ENCODE assay signal across 10 cellular contexts in genomic region chr20:10863337-10864060, GRCh38.
DNase-seq lines count a peak whose midpoint lies in the region; ATAC-seq and TF ChIP-seq lines count a peak whose summit lies in the region.
"Had no signal": no experiment of that assay in that cellular context is flagged by ENCODE, and none has a peak within 500 bp of the region (broad histone marks: within the 10 kb centered on the region; RNA-seq: fewer than 3 reads in every experiment).

No MANE protein-coding gene starts in this region.

- POLR2A ChIA-PET in OCI-LY7 (lab: Charles Lee) = no interaction called here

- H3K36me3 ChIP-seq in osteoblast (ENCODE audit: insufficient read depth, low read length) = no peaks in the 10 kb centered on the region
- H3K36me3 ChIP-seq in OCI-LY7 (ENCODE audit: insufficient read depth, low read length) = no peaks in the 10 kb centered on the region
- H3K36me3 ChIP-seq in prostate gland = no peaks in the 10 kb centered on the region

- 50% methylated on average over 6 of the region's 6 CpGs for WGBS in prostate gland

- H3K27ac ChIP-seq in osteoblast (ENCODE audit: low read depth, low read length) = peak overlapping the region; percentile 19
- H3K27ac ChIP-seq in OCI-LY7 (ENCODE audit: low read depth, low read length, poor library complexity, severe bottlenecking) = no peak overlapping the region
- H3K27ac ChIP-seq in prostate gland = no peak overlapping the region

- CTCF ChIA-PET in OCI-LY7 (lab: Charles Lee; ENCODE audit: unreplicated experiment) = no interaction called here

- no peaks in the 10 kb centered on the region for H3K27me3 ChIP-seq in osteoblast (ENCODE audit: insufficient read depth, low read length)
- H3K27me3 ChIP-seq in prostate gland (replicated peaks; ENCODE audit: insufficient read depth) = no peaks in the 10 kb centered on the region

- TF ChIP-seq POLR2A in prostate gland (IDR thresholded peaks at IDR 0.05) = no peak

- H3K79me2 ChIP-seq in osteoblast (ENCODE audit: insufficient read depth, low read length) = no peaks in the 10 kb centered on the region
- H3K79me2 ChIP-seq in OCI-LY7 (ENCODE audit: insufficient read depth, low read depth, low read length) = no peaks in the 10 kb centered on the region

- H3K4me2 ChIP-seq in osteoblast (ENCODE audit: insufficient read depth, low read length) = peak overlapping the region; percentile 65
- no peak overlapping the region for H3K4me2 ChIP-seq in OCI-LY7 (ENCODE audit: low read length)

- peaks cover 20% of the 10 kb centered on the region for H3K4me1 ChIP-seq in osteoblast (ENCODE audit: insufficient read depth, low read length)
- no peaks in the 10 kb centered on the region for H3K4me1 ChIP-seq in OCI-LY7 (ENCODE audit: insufficient read depth, low read length, poor library complexity, severe bottlenecking)
- H3K4me1 ChIP-seq in prostate gland (replicated peaks) = no peaks in the 10 kb centered on the region

- DNase-seq in Ammon's horn (ENCODE audit: low spot score) = peak; percentile 18
- peak; percentile 80 for DNase-seq in RPMI7951 (ENCODE audit: low read depth)
- peak; percentile 86 for DNase-seq in fibroblast of mammary gland (ENCODE audit: low read depth)
- DNase-seq in osteoblast (ENCODE audit: insufficient read length, low spot score, missing footprints) = no peak
- no peak for DNase-seq in OCI-LY7 (ENCODE audit: low spot score)
- no peak for DNase-seq in prostate gland (ENCODE audit: low spot score)
- no peak for DNase-seq in NCI-H2227 treated with DMSO at 0.1 percent for 48 hours (lab: John Stamatoyannopoulos, UW)
- DNase-seq: DMS 273 treated with DMSO at 0.1 percent for 48 hours, NCI-H1105 had no signal

- no peak overlapping the region for H3K4me3 ChIP-seq in fibroblast of mammary gland (ENCODE audit: control insufficient read depth, low read depth, low read length)
- peak overlapping the region; percentile 26 for H3K4me3 ChIP-seq in osteoblast (ENCODE audit: insufficient read depth, low read length)
- H3K4me3 ChIP-seq in OCI-LY7 (ENCODE audit: low read depth, low read length, poor library complexity, severe bottlenecking) = no peak overlapping the region
- no peak overlapping the region for H3K4me3 ChIP-seq in prostate gland

- intact Hi-C loops in OCI-LY7 (cut with micrococcal nuclease; ENCODE audit: unreplicated experiment) = no loop called here
- intact Hi-C loops in prostate gland (cut with DNase I) = no loop called here

- H4K20me1 ChIP-seq in osteoblast (ENCODE audit: insufficient read depth, low read length) (no peaks in the 10 kb centered on the region), OCI-LY7 (ENCODE audit: insufficient read depth, low read length) (no peaks in the 10 kb centered on the region)

- H3K9me2 ChIP-seq in OCI-LY7 (ENCODE audit: insufficient read depth, low read length) = no peaks in the 10 kb centered on the region

- TF ChIP-seq CTCF in fibroblast of mammary gland (conservative IDR thresholded peaks at IDR 0.05; ENCODE audit: control insufficient read depth, insufficient read depth, low read depth, low read length) = no peak
- TF ChIP-seq CTCF in osteoblast (IDR thresholded peaks at IDR 0.05; ENCODE audit: extremely low read depth, low read depth, low read length) = no peak
- TF ChIP-seq CTCF in OCI-LY7 (conservative IDR thresholded peaks at IDR 0.05; ENCODE audit: low read length) = no peak
- TF ChIP-seq CTCF in prostate gland (IDR thresholded peaks at IDR 0.05) = no peak

- peak overlapping the region; percentile 71 for H2AFZ ChIP-seq in osteoblast (ENCODE audit: low read length)
- no peak overlapping the region for H2AFZ ChIP-seq in OCI-LY7 (ENCODE audit: low read length)

- no peak for ATAC-seq in HG03039 (IDR thresholded peaks at IDR 0.05; ENCODE audit: unreplicated experiment)

- BruUV-seq in OCI-LY7 (replicated peaks; lab: Mats Ljungman, UMichigan) = no TSS peak

- H3K9me3 ChIP-seq in osteoblast (ENCODE audit: low read depth, low read length) (no peaks in the 10 kb centered on the region), OCI-LY7 (ENCODE audit: low read length) (no peaks in the 10 kb centered on the region), prostate gland (no peaks in the 10 kb centered on the region)

Comparison
In these comparisons a context has a peak if more than half of its experiments do, and no peak if none do; other contexts are left out.
1. DNase-seq: peak in Ammon's horn (single experiment), RPMI7951 (single experiment) and fibroblast of mammary gland (single experiment); none in osteoblast (single experiment), OCI-LY7 (single experiment), prostate gland (single experiment) and NCI-H2227 treated with DMSO at 0.1 percent for 48 hours (single experiment).